10 cellular contexts compared by ENCODE assay signal in genomic region chr16:69073181-69073669, GRCh38. TPM values are rescaled to one million over a fixed set of nuclear protein-coding genes. Genes with fewer than 3 reads are reported as not detected.
DNase-seq lines count a peak whose midpoint lies in the region; FAIRE-seq and TF ChIP-seq lines count a peak whose summit lies in the region.
"Had no signal": no experiment of that assay in that cellular context is flagged by ENCODE, and none has a peak within 500 bp of the region (broad histone marks: within the 10 kb centered on the region; RNA-seq: fewer than 3 reads in every experiment).

No MANE protein-coding gene starts in this region.

- DNase-seq in H54 (ENCODE audit: insufficient read length, low spot score) (peak; percentile 70), SK-MEL-5 (ENCODE audit: low read depth, low spot score) (peak; percentile 17), fibroblast of villous mesenchyme (ENCODE audit: low read depth) (peak; percentile 64), stomach (no peak), NCI-H2107 (lab: John Stamatoyannopoulos, UW) (no peak), GM19238 (ENCODE audit: insufficient read length, low spot score) (no peak)
- DNase-seq in activated CD4-positive, alpha-beta T cell treated with anti-CD3 and anti-CD28 coated beads, Interleukin-2, amount 10 ng/mL, durations not matched to agents 7 days and 5 days, result no peak

- TF ChIP-seq CTCF in fibroblast of villous mesenchyme (IDR thresholded peaks at IDR 0.05; ENCODE audit: insufficient read depth, low read depth, low read length), result no peak
- TF ChIP-seq CTCF in stomach (IDR thresholded peaks at IDR 0.05), result no peak

- intact Hi-C loops in stomach (cut with DNase I; ENCODE audit: low total_unique reads), result no loop called here

- peaks cover 0 to 4% (median 0%) of the 10 kb centered on the region in 4 donors for H3K4me1 ChIP-seq in stomach

- peak; percentile 92 for FAIRE-seq in H54 (lab: Jason Lieb, UNC)
- FAIRE-seq: GM12892 had no signal

- no peak for TF ChIP-seq EP300 in stomach (IDR thresholded peaks at IDR 0.05)

- POLR2A ChIA-PET in activated CD4-positive, alpha-beta T cell treated with anti-CD3 and anti-CD28 coated beads, Interleukin-2, amount 10 ng/mL, durations not matched to agents 7 days and 5 days (lab: Charles Lee), result no interaction called here

- H3K9me3 ChIP-seq in stomach, result no peaks in the 10 kb centered on the region

- H3K27me3 ChIP-seq in stomach, result no peaks in the 10 kb centered on the region

- peaks cover 0 to 5% (median 0%) of the 10 kb centered on the region in 4 donors for H3K36me3 ChIP-seq in stomach

- no peaks in the 10 kb centered on the region for H3K9me3 Mint-ChIP-seq in activated CD4-positive, alpha-beta T cell treated with anti-CD3 and anti-CD28 coated beads, Interleukin-2, amount 10 ng/mL, durations not matched to agents 7 days and 5 days
- H3K9me3 Mint-ChIP-seq: IgD-negative memory B cell had no signal

- no peak overlapping the region for H3K4me3 Mint-ChIP-seq in activated CD4-positive, alpha-beta T cell treated with anti-CD3 and anti-CD28 coated beads, Interleukin-2, amount 10 ng/mL, durations not matched to agents 7 days and 5 days
- H3K4me3 Mint-ChIP-seq: IgD-negative memory B cell had no signal

- peak overlapping the region in 15 of 21 experiments; percentile 2 to 81 (median 61) for H3K27ac ChIP-seq in skin epidermis
- peak overlapping the region in 1 of 5 donors; percentile 8 for H3K27ac ChIP-seq in stomach

- H3K27me3 Mint-ChIP-seq in activated CD4-positive, alpha-beta T cell treated with anti-CD3 and anti-CD28 coated beads, Interleukin-2, amount 10 ng/mL, durations not matched to agents 7 days and 5 days, result no peaks in the 10 kb centered on the region
- H3K27me3 Mint-ChIP-seq: IgD-negative memory B cell had no signal

- no peaks in the 10 kb centered on the region for H3K36me3 Mint-ChIP-seq in activated CD4-positive, alpha-beta T cell treated with anti-CD3 and anti-CD28 coated beads, Interleukin-2, amount 10 ng/mL, durations not matched to agents 7 days and 5 days (ENCODE audit: low read depth)

- 71 to 92% (median 86%) methylated on average over 8 of the region's 8 CpGs for WGBS in stomach, 5 donors

- H3K27ac Mint-ChIP-seq in activated CD4-positive, alpha-beta T cell treated with anti-CD3 and anti-CD28 coated beads, Interleukin-2, amount 10 ng/mL, durations not matched to agents 7 days and 5 days, result no peak overlapping the region
- H3K27ac Mint-ChIP-seq: IgD-negative memory B cell had no signal

- H3K4me1 Mint-ChIP-seq in activated CD4-positive, alpha-beta T cell treated with anti-CD3 and anti-CD28 coated beads, Interleukin-2, amount 10 ng/mL, durations not matched to agents 7 days and 5 days, result no peaks in the 10 kb centered on the region
- H3K4me1 Mint-ChIP-seq: IgD-negative memory B cell had no signal

- H3K4me3 ChIP-seq in fibroblast of villous mesenchyme (ENCODE audit: low read depth, low read length) (no peak overlapping the region), skin epidermis (no peak overlapping the region), stomach (no peak overlapping the region)

- CTCF ChIA-PET in activated CD4-positive, alpha-beta T cell treated with anti-CD3 and anti-CD28 coated beads, Interleukin-2, amount 10 ng/mL, durations not matched to agents 7 days and 5 days (lab: Charles Lee), result interaction anchor here (0.6 to 1.5 kb wide), 3 partner anchors 37 to 266 kb away, joined by 3 to 4 read pairs (median 4); no protein-coding TSS in a partner anchor

- TF ChIP-seq POLR2A in H54 (IDR thresholded peaks at IDR 0.05; ENCODE audit: low read depth, low read length) (no peak), stomach (IDR thresholded peaks at IDR 0.05) (no peak)

- in situ Hi-C loops in SK-MEL-5 (cut with HindIII; ENCODE audit: low pct_unique_long_range_greater_than_20kb, low sequenced_read_pairs), result no loop called here

RNA-seq across cellular contexts. Expression of gene HAS3, which starts 32.2 kb away (rescaled TPM):
- total RNA-seq in SK-MEL-5 (2014; rRNA removed; shearing (Covaris generic)), result 0.05 and 0.32 TPM in 2 replicates
- 0.38 and 0.63 TPM in 2 replicates for polyA plus RNA-seq in SK-MEL-5 (2015; cell fraction: cytosol; rRNA removed)
- 3.2 and 5.7 TPM in 2 replicates for polyA plus RNA-seq in SK-MEL-5 (2015; cell fraction: nucleus; rRNA removed)
- 0.32 and 0.43 TPM in 2 replicates for total RNA-seq in fibroblast of villous mesenchyme
- total RNA-seq in stomach, result 10 to 100 TPM in 1 of 5 donors, 1 to 10 TPM in 3, not detected in 1; 1.2 to 10.3 (median 6.3) TPM
- 1 to 10 TPM; 1.1 to 5.8 (median 5.1) TPM for polyA plus RNA-seq in stomach
- total RNA-seq in activated CD4-positive, alpha-beta T cell treated with anti-CD3 and anti-CD28 coated beads, Interleukin-2, amount 10 ng/mL, durations not matched to agents 7 days and 5 days, result under 1 TPM; 0.67 to 0.84 TPM

RNA-seq across cellular contexts. Expression of gene CHTF8, which starts 59.2 kb away (rescaled TPM):
- total RNA-seq in SK-MEL-5 (2014; rRNA removed; shearing (Covaris generic)), result 70.5 and 80.5 TPM in 2 replicates
- 151 and 172 TPM in 2 replicates for polyA plus RNA-seq in SK-MEL-5 (2015; cell fraction: cytosol; rRNA removed)
- polyA plus RNA-seq in SK-MEL-5 (2015; cell fraction: nucleus; rRNA removed), result 80.6 and 103 TPM in 2 replicates
- 40.6 and 65.2 TPM in 2 replicates for total RNA-seq in fibroblast of villous mesenchyme
- total RNA-seq in stomach, result 10 to 100 TPM; 12.3 to 52.7 (median 33.0) TPM
- polyA plus RNA-seq in stomach, result 10 to 100 TPM; 60.1 to 83.2 (median 64.8) TPM
- total RNA-seq in activated CD4-positive, alpha-beta T cell treated with anti-CD3 and anti-CD28 coated beads, Interleukin-2, amount 10 ng/mL, durations not matched to agents 7 days and 5 days, result 100 to 1,000 TPM; 132 to 165 TPM

RNA-seq across cellular contexts. Expression of gene UTP4, which starts 59.2 kb away (rescaled TPM):
- total RNA-seq in SK-MEL-5 (2014; rRNA removed; shearing (Covaris generic)), result 24.7 and 26.6 TPM in 2 replicates
- polyA plus RNA-seq in SK-MEL-5 (2015; cell fraction: cytosol; rRNA removed), result 54.4 and 56.5 TPM in 2 replicates
- 72.5 and 91.4 TPM in 2 replicates for polyA plus RNA-seq in SK-MEL-5 (2015; cell fraction: nucleus; rRNA removed)
- total RNA-seq in fibroblast of villous mesenchyme (15.1 and 22.5 TPM in 2 replicates), stomach (10 to 100 TPM in 4 of 5 donors, 1 to 10 TPM in 1; 8.1 to 68.8 (median 32.0) TPM)
- polyA plus RNA-seq in stomach, result 10 to 100 TPM; 18.7 to 33.1 (median 23.1) TPM
- 10 to 100 TPM; 51.8 to 53.2 TPM for total RNA-seq in activated CD4-positive, alpha-beta T cell treated with anti-CD3 and anti-CD28 coated beads, Interleukin-2, amount 10 ng/mL, durations not matched to agents 7 days and 5 days

Comparison
In these comparisons a context has a peak if more than half of its experiments do, and no peak if none do; other contexts are left out.
1. DNase-seq: peak in H54 (single experiment), SK-MEL-5 (single experiment) and fibroblast of villous mesenchyme (single experiment); none in stomach (single experiment), NCI-H2107 (single experiment), GM19238 (single experiment) and activated CD4-positive, alpha-beta T cell treated with anti-CD3 and anti-CD28 coated beads, Interleukin-2, amount 10 ng/mL, durations not matched to agents 7 days and 5 days (single experiment).